Comparison of ENCODE assay signal across 21 cellular contexts in the genomic region with DNA sequence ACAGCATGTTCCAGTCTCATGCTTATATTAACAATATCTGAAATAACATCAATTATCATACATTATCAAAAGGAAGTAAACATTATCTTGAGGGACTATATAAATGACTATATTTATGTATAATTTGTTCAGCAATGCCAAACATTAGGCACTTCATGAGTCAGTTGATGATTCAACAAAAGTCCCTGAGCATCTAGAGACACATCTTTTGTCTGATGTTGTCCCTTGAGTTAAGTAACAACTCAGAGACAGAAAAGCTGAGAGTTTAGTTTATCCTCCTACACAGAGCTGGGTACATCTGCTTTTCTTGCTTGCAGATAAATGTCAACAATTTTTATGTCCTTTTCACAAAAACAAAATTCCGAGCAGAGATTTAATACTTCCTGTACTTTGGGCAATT.
A peak's percentile ranks its signal among the peaks of the same experiment; 100 is the strongest.
DNase-seq lines count a peak whose midpoint lies in the region; ATAC-seq, FAIRE-seq and TF ChIP-seq lines count a peak whose summit lies in the region.
"Had no signal": no experiment of that assay in that cellular context is flagged by ENCODE, and none has a peak within 500 bp of the region (broad histone marks: within the 10 kb centered on the region; RNA-seq: fewer than 3 reads in every experiment).

No MANE protein-coding gene starts in this region.

- FAIRE-seq in endothelial cell of umbilical vein (lab: Jason Lieb, UNC) = no peak
- FAIRE-seq: astrocyte had no signal

- H3K9me3 Mint-ChIP-seq in activated T-cell treated with anti-CD3 and anti-CD28 coated beads, Interleukin-2, amount 50 U/mL, for 72 hours = no peaks in the 10 kb centered on the region
- H3K9me3 Mint-ChIP-seq in activated T-cell treated with anti-CD3 and anti-CD28 coated beads, Interleukin-2, amount 50 U/mL, for 24 hours = peaks cover 2% of the 10 kb centered on the region
- no peaks in the 10 kb centered on the region for H3K9me3 Mint-ChIP-seq in stimulated activated effector memory CD8-positive, alpha-beta T cell treated with anti-CD3 and anti-CD28 coated beads, Interleukin-12 subunit alpha, Interleukin-12 subunit beta, amount 100 ng/mL, for 72 hours
- H3K9me3 Mint-ChIP-seq: CD8-positive, alpha-beta T cell had no signal

- H3K4me1 ChIP-seq in IMR-90 (ENCODE audit: control insufficient read depth, insufficient read depth, low read length) = no peaks in the 10 kb centered on the region
- H3K4me1 ChIP-seq in endothelial cell of umbilical vein (ENCODE audit: control insufficient read depth, extremely low read depth, insufficient read depth, low read length) = no peaks in the 10 kb centered on the region
- peaks cover 0 to 4% (median 0%) of the 10 kb centered on the region in 9 donors for H3K4me1 ChIP-seq in heart right ventricle
- H3K4me1 ChIP-seq: right atrium auricular region, SJCRH30 had no signal

- no peak for TF ChIP-seq RAD21 in IMR-90 (IDR thresholded peaks at IDR 0.05; ENCODE audit: low read length)

- no peak overlapping the region for H2AK5ac ChIP-seq in IMR-90 (ENCODE audit: low read depth, low read length)

- no peak overlapping the region for H4K5ac ChIP-seq in IMR-90 (ENCODE audit: low read depth, low read length)

- H2BK15ac ChIP-seq in IMR-90 (ENCODE audit: low read depth, low read length) = no peak overlapping the region

- H3K56ac ChIP-seq in IMR-90 (ENCODE audit: extremely low read depth, insufficient read depth, low read length) = no peak overlapping the region

- no peak overlapping the region for H4K91ac ChIP-seq in IMR-90 (ENCODE audit: insufficient read depth, low read depth, low read length)

- no peaks in the 10 kb centered on the region for H3K27me3 ChIP-seq in IMR-90 (ENCODE audit: control insufficient read depth, insufficient read depth, low read length)
- no peaks in the 10 kb centered on the region for H3K27me3 ChIP-seq in endothelial cell of umbilical vein (ENCODE audit: control insufficient read depth in 2 of 2, insufficient read depth in 2 of 2, low read length in 2 of 2)
- H3K27me3 ChIP-seq in heart right ventricle = no peaks in the 10 kb centered on the region
- H3K27me3 ChIP-seq: right atrium auricular region, SJCRH30 had no signal

- no peak overlapping the region for H3K23ac ChIP-seq in IMR-90 (ENCODE audit: low read depth, low read length)

- TF ChIP-seq POLR2A in IMR-90 (IDR thresholded peaks at IDR 0.05; ENCODE audit: low read depth, low read length) (no peak), endothelial cell of umbilical vein (IDR thresholded peaks at IDR 0.05; ENCODE audit: low read depth, low read length) (no peak)

- H3K4me3 Mint-ChIP-seq in activated T-cell treated with anti-CD3 and anti-CD28 coated beads, Interleukin-2, amount 50 U/mL, for 72 hours = no peak overlapping the region
- H3K4me3 Mint-ChIP-seq in activated T-cell treated with anti-CD3 and anti-CD28 coated beads, Interleukin-2, amount 50 U/mL, for 24 hours = no peak overlapping the region
- no peak overlapping the region for H3K4me3 Mint-ChIP-seq in stimulated activated effector memory CD8-positive, alpha-beta T cell treated with anti-CD3 and anti-CD28 coated beads, Interleukin-12 subunit alpha, Interleukin-12 subunit beta, amount 100 ng/mL, for 72 hours
- H3K4me3 Mint-ChIP-seq: activated CD8-positive, alpha-beta memory T cell treated with anti-CD3 and anti-CD28 coated beads, Interleukin-2, amount 10 ng/mL, durations not matched to agents 7 days and 5 days; CD8-positive, alpha-beta T cell had no signal

- no peak overlapping the region for H2BK120ac ChIP-seq in IMR-90 (ENCODE audit: low read depth, low read length)

- H3K4me2 ChIP-seq in IMR-90 (ENCODE audit: low read depth, low read length) (no peak overlapping the region), endothelial cell of umbilical vein (ENCODE audit: insufficient read depth, low read length) (no peak overlapping the region)
- H3K4me2 ChIP-seq: KMS-11 had no signal

- dilution Hi-C loops in IMR-90 (cut with HindIII; ENCODE audit: low sequenced_read_pairs, unreplicated experiment) (no loop called here), endothelial cell of umbilical vein (cut with MboI; ENCODE audit: extremely low pct_ligation_motif_present, low sequenced_read_pairs) (no loop called here)

- no peaks in the 10 kb centered on the region for H3K9me1 ChIP-seq in IMR-90 (ENCODE audit: insufficient read depth, low read length)
- H3K9me1 ChIP-seq in endothelial cell of umbilical vein (replicated peaks; ENCODE audit: control insufficient read depth, extremely low read depth, insufficient read depth, low read length) = no peaks in the 10 kb centered on the region

- no peak overlapping the region for H3K4ac ChIP-seq in IMR-90 (ENCODE audit: low read depth, low read length)

- TF ChIP-seq CTCF in IMR-90 (conservative IDR thresholded peaks at IDR 0.05; ENCODE audit: low read depth, low read length) = no peak
- TF ChIP-seq CTCF in endothelial cell of umbilical vein (IDR thresholded peaks at IDR 0.05; ENCODE audit: extremely low read depth in 1 of 2, insufficient read depth in 1 of 2, low read depth in 1 of 2, low read length in 2 of 2) = no peak
- no peak for TF ChIP-seq CTCF in heart right ventricle (IDR thresholded peaks at IDR 0.05)

- no peak for DNase-seq in activated T-cell treated with anti-CD3 and anti-CD28 coated beads, Interleukin-2, amount 50 U/mL, for 72 hours
- no peak for DNase-seq in activated T-cell treated with anti-CD3 and anti-CD28 coated beads, Interleukin-2, amount 50 U/mL, for 24 hours
- peak; percentile 45 for DNase-seq in IMR-90
- no peak for DNase-seq in endothelial cell of umbilical vein (ENCODE audit: low read depth, low spot score)
- no peak for DNase-seq in stimulated activated effector memory CD8-positive, alpha-beta T cell treated with anti-CD3 and anti-CD28 coated beads, Interleukin-12 subunit alpha, Interleukin-12 subunit beta, amount 100 ng/mL, for 72 hours (ENCODE audit: low spot score in 2 of 2)
- no peak for DNase-seq in NCI-H446 (lab: John Stamatoyannopoulos, UW)
- DNase-seq in heart right ventricle = no peak
- no peak for DNase-seq in stimulated activated naive CD4-positive, alpha-beta T cell treated with Interleukin-2 at 50 U/mL for 16 hours (lab: John Stamatoyannopoulos, UW)
- DNase-seq: activated CD8-positive, alpha-beta memory T cell treated with anti-CD3 and anti-CD28 coated beads, Interleukin-2, amount 10 ng/mL, durations not matched to agents 7 days and 5 days; activated gamma-delta T cell; CD8-positive, alpha-beta T cell; H7; NCI-H1092 treated with DMSO at 0.1 percent for 48 hours; NCI-H524; occipital lobe; SJCRH30; stimulated activated naive CD8-positive, alpha-beta T cell treated with anti-CD3 and anti-CD28 coated beads, Interleukin-15, Interleukin-2, amounts not matched to agents 100 U/mL and 50 U/mL, for 24 hours; T-helper 9 cell had no signal

- no peak overlapping the region for H3K14ac ChIP-seq in IMR-90 (replicated peaks; ENCODE audit: low read depth, low read length)

- H3K36me3 Mint-ChIP-seq in activated T-cell treated with anti-CD3 and anti-CD28 coated beads, Interleukin-2, amount 50 U/mL, for 72 hours (ENCODE audit: insufficient read depth in 2 of 2) = peaks cover 0 to 1% of the 10 kb centered on the region in 2 donors
- no peaks in the 10 kb centered on the region for H3K36me3 Mint-ChIP-seq in activated T-cell treated with anti-CD3 and anti-CD28 coated beads, Interleukin-2, amount 50 U/mL, for 24 hours (ENCODE audit: low read depth)
- no peaks in the 10 kb centered on the region for H3K36me3 Mint-ChIP-seq in stimulated activated effector memory CD8-positive, alpha-beta T cell treated with anti-CD3 and anti-CD28 coated beads, Interleukin-12 subunit alpha, Interleukin-12 subunit beta, amount 100 ng/mL, for 72 hours
- H3K36me3 Mint-ChIP-seq: activated CD8-positive, alpha-beta memory T cell treated with anti-CD3 and anti-CD28 coated beads, Interleukin-2, amount 10 ng/mL, durations not matched to agents 7 days and 5 days; CD8-positive, alpha-beta T cell had no signal

- H3K79me2 ChIP-seq in endothelial cell of umbilical vein (ENCODE audit: control insufficient read depth, insufficient read depth, low read length) = no peaks in the 10 kb centered on the region

- H3K9ac ChIP-seq in IMR-90 (ENCODE audit: low read depth, low read length) (no peak overlapping the region), endothelial cell of umbilical vein (replicated peaks; ENCODE audit: extremely low read depth, insufficient read depth, low read length) (no peak overlapping the region)
- H3K9ac ChIP-seq: KMS-11 had no signal

- ATAC-seq in activated T-cell treated with anti-CD3 and anti-CD28 coated beads, Interleukin-2, amount 50 U/mL, for 72 hours (replicated peaks in 1 of 2) = peak; percentile 72 to 83
- ATAC-seq in IMR-90 (ENCODE audit: low read depth) (peak; percentile 42; the same call in 1 of the 2 replicates), heart right ventricle (no peak)
- peak; percentile 66 for ATAC-seq in stimulated activated effector memory CD8-positive, alpha-beta T cell treated with anti-CD3 and anti-CD28 coated beads, Interleukin-12 subunit alpha, Interleukin-12 subunit beta, amount 100 ng/mL, for 72 hours
- ATAC-seq: activated CD8-positive, alpha-beta memory T cell treated with anti-CD3 and anti-CD28 coated beads, Interleukin-2, amount 10 ng/mL, durations not matched to agents 7 days and 5 days; CD8-positive, alpha-beta T cell; stimulated activated naive CD8-positive, alpha-beta T cell treated with anti-CD3 and anti-CD28 coated beads, Interleukin-15, Interleukin-2, amounts not matched to agents 100 U/mL and 50 U/mL, for 24 hours had no signal

- CTCF ChIA-PET in IMR-90 (lab: Yijun Ruan, JAX) = no interaction called here
- CTCF ChIA-PET in endothelial cell of umbilical vein (lab: Charles Lee) = no interaction called here

- in situ Hi-C loops in IMR-90 (cut with MboI; ENCODE audit: low sequenced_read_pairs) = no loop called here

- H3K4me1 Mint-ChIP-seq in activated T-cell treated with anti-CD3 and anti-CD28 coated beads, Interleukin-2, amount 50 U/mL, for 72 hours (ENCODE audit: low read depth) = peaks cover 33% of the 10 kb centered on the region
- H3K4me1 Mint-ChIP-seq in activated T-cell treated with anti-CD3 and anti-CD28 coated beads, Interleukin-2, amount 50 U/mL, for 24 hours (ENCODE audit: low read depth) = peaks cover 23% of the 10 kb centered on the region
- peaks cover 7% of the 10 kb centered on the region for H3K4me1 Mint-ChIP-seq in stimulated activated effector memory CD8-positive, alpha-beta T cell treated with anti-CD3 and anti-CD28 coated beads, Interleukin-12 subunit alpha, Interleukin-12 subunit beta, amount 100 ng/mL, for 72 hours
- H3K4me1 Mint-ChIP-seq: activated CD8-positive, alpha-beta memory T cell treated with anti-CD3 and anti-CD28 coated beads, Interleukin-2, amount 10 ng/mL, durations not matched to agents 7 days and 5 days had no signal

- H2BK5ac ChIP-seq in IMR-90 (ENCODE audit: low read depth, low read length, poor library complexity, severe bottlenecking) = no peak overlapping the region

- no peaks in the 10 kb centered on the region for H3K79me1 ChIP-seq in IMR-90 (ENCODE audit: low read depth in 1 of 2, low read length in 2 of 2)

- H3K36me3 ChIP-seq in IMR-90 (ENCODE audit: control insufficient read depth, insufficient read depth, low read length) = no peaks in the 10 kb centered on the region
- H3K36me3 ChIP-seq in endothelial cell of umbilical vein (ENCODE audit: control insufficient read depth in 2 of 2, extremely low read depth in 1 of 2, insufficient read depth in 2 of 2, low read length in 2 of 2) = no peaks in the 10 kb centered on the region
- no peaks in the 10 kb centered on the region for H3K36me3 ChIP-seq in heart right ventricle
- H3K36me3 ChIP-seq: right atrium auricular region, SJCRH30 had no signal

- H2BK20ac ChIP-seq in IMR-90 (ENCODE audit: low read depth, low read length) = no peak overlapping the region

- no peak overlapping the region for H3K18ac ChIP-seq in IMR-90 (ENCODE audit: low read depth, low read length)

- no peak overlapping the region for H3K4me3 ChIP-seq in IMR-90 (ENCODE audit: insufficient read depth, low read depth, low read length)
- no peak overlapping the region for H3K4me3 ChIP-seq in endothelial cell of umbilical vein (replicated peaks in 1 of 3; ENCODE audit: insufficient read depth in 1 of 3, low read depth in 1 of 3, low read length in 3 of 3)
- no peak overlapping the region for H3K4me3 ChIP-seq in heart right ventricle
- H3K4me3 ChIP-seq: right atrium auricular region, SJCRH30 had no signal

- H3K27me3 Mint-ChIP-seq in activated T-cell treated with anti-CD3 and anti-CD28 coated beads, Interleukin-2, amount 50 U/mL, for 72 hours (ENCODE audit: low read depth) = no peaks in the 10 kb centered on the region
- no peaks in the 10 kb centered on the region for H3K27me3 Mint-ChIP-seq in activated T-cell treated with anti-CD3 and anti-CD28 coated beads, Interleukin-2, amount 50 U/mL, for 24 hours
- H3K27me3 Mint-ChIP-seq: activated CD8-positive, alpha-beta memory T cell treated with anti-CD3 and anti-CD28 coated beads, Interleukin-2, amount 10 ng/mL, durations not matched to agents 7 days and 5 days had no signal

- H2AK9ac ChIP-seq in IMR-90 (replicated peaks; ENCODE audit: low read depth, low read length, poor library complexity) = no peak overlapping the region

- no CpG with 5 or more reads among the region's 1 CpG for WGBS in IMR-90 (ENCODE audit: extremely low coverage in 2 of 2, insufficient read length in 1 of 2), 2 experiments
- 80 to 81% methylated on average over 1 of the region's 1 CpG for WGBS in heart right ventricle, 2 donors

- H3K27ac ChIP-seq in IMR-90 (ENCODE audit: insufficient read depth, low read length) (no peak overlapping the region), endothelial cell of umbilical vein (ENCODE audit: insufficient read depth, low read depth, low read length) (no peak overlapping the region), heart right ventricle (no peak overlapping the region)
- H3K27ac ChIP-seq: KMS-11, right atrium auricular region, SJCRH30 had no signal

- intact Hi-C loops in IMR-90 (cut with micrococcal nuclease) = no loop called here
- intact Hi-C loops in endothelial cell of umbilical vein (cut with micrococcal nuclease) = no loop called here
- intact Hi-C loops in heart right ventricle (cut with DNase I) = loop anchor here in 1 of 10 donors (10.0 kb wide), 1 partner anchor 180 kb away; no protein-coding TSS in a partner anchor

- H3K9me3 ChIP-seq in IMR-90 (ENCODE audit: control insufficient read depth, insufficient read depth, low read length) = no peaks in the 10 kb centered on the region
- H3K9me3 ChIP-seq in endothelial cell of umbilical vein (replicated peaks; ENCODE audit: control insufficient read depth, insufficient read depth, low read length) = no peaks in the 10 kb centered on the region
- H3K9me3 ChIP-seq in heart right ventricle = no peaks in the 10 kb centered on the region
- H3K9me3 ChIP-seq: right atrium auricular region, SJCRH30 had no signal

- H4K8ac ChIP-seq in IMR-90 (ENCODE audit: low read depth in 2 of 2, low read length in 2 of 2) = no peak overlapping the region

- H3K27ac Mint-ChIP-seq in activated T-cell treated with anti-CD3 and anti-CD28 coated beads, Interleukin-2, amount 50 U/mL, for 72 hours = no peak overlapping the region
- H3K27ac Mint-ChIP-seq in activated T-cell treated with anti-CD3 and anti-CD28 coated beads, Interleukin-2, amount 50 U/mL, for 24 hours = no peak overlapping the region
- H3K27ac Mint-ChIP-seq in stimulated activated effector memory CD8-positive, alpha-beta T cell treated with anti-CD3 and anti-CD28 coated beads, Interleukin-12 subunit alpha, Interleukin-12 subunit beta, amount 100 ng/mL, for 72 hours = no peak overlapping the region
- H3K27ac Mint-ChIP-seq: activated CD8-positive, alpha-beta memory T cell treated with anti-CD3 and anti-CD28 coated beads, Interleukin-2, amount 10 ng/mL, durations not matched to agents 7 days and 5 days; CD8-positive, alpha-beta T cell had no signal

- no peak overlapping the region for H2AFZ ChIP-seq in IMR-90 (replicated peaks; ENCODE audit: low read length, poor library complexity)
- H2AFZ ChIP-seq in endothelial cell of umbilical vein (ENCODE audit: low read depth, low read length) = no peak overlapping the region

- BruUV-seq in IMR-90 (replicated peaks; lab: Mats Ljungman, UMichigan) (no TSS peak), endothelial cell of umbilical vein (replicated peaks; lab: Mats Ljungman, UMichigan) (no TSS peak)

- POLR2A ChIA-PET in IMR-90 (lab: Charles Lee; ENCODE audit: unreplicated experiment) = no interaction called here
- POLR2A ChIA-PET in endothelial cell of umbilical vein (lab: Charles Lee) = no interaction called here

- H4K20me1 ChIP-seq in IMR-90 (ENCODE audit: insufficient read depth, low read length) (no peaks in the 10 kb centered on the region), endothelial cell of umbilical vein (replicated peaks; ENCODE audit: control insufficient read depth, extremely low read depth, insufficient read depth, low read length) (no peaks in the 10 kb centered on the region)

Comparison
In these comparisons a context has a peak if more than half of its experiments do, and no peak if none do; other contexts are left out.
1. ATAC-seq: peak in activated T-cell treated with anti-CD3 and anti-CD28 coated beads, Interleukin-2, amount 50 U/mL, for 72 hours (2 of 2), IMR-90 (single experiment) and stimulated activated effector memory CD8-positive, alpha-beta T cell treated with anti-CD3 and anti-CD28 coated beads, Interleukin-12 subunit alpha, Interleukin-12 subunit beta, amount 100 ng/mL, for 72 hours (single experiment); none in heart right ventricle (0 of 8).